In genomic region chr6:169803291-169803811, GRCh38 we compare ENCODE assay signal across 8 cellular contexts. TPM values are rescaled to one million over a fixed set of nuclear protein-coding genes. Genes with fewer than 3 reads are reported as not detected.
DNase-seq lines count a peak whose midpoint lies in the region; ATAC-seq lines count a peak whose summit lies in the region.

No MANE protein-coding gene starts in this region.

- DNase-seq in cardiac septum (ENCODE audit: low spot score) (peak; percentile 63), Right ventricle myocardium superior (no peak), KBM-7 (peak; percentile 54), COLO668 (lab: John Stamatoyannopoulos, UW; ENCODE audit: unreplicated experiment) (no peak), cerebellar cortex (ENCODE audit: low spot score) (no peak)
- DNase-seq in activated naive CD8-positive, alpha-beta T cell treated with anti-CD3 and anti-CD28 coated beads, Interleukin-2, amount 10 ng/mL, durations not matched to agents 7 days and 5 days: peak; percentile 47
- no peak for DNase-seq in stimulated activated naive CD4-positive, alpha-beta T cell treated with Interleukin-2 at 50 U/mL for 16 hours (lab: John Stamatoyannopoulos, UW)

- H3K27ac Mint-ChIP-seq in activated naive CD8-positive, alpha-beta T cell treated with anti-CD3 and anti-CD28 coated beads, Interleukin-2, amount 10 ng/mL, durations not matched to agents 7 days and 5 days: no peak overlapping the region

- peaks cover 41% of the 10 kb centered on the region for H3K4me1 Mint-ChIP-seq in activated naive CD8-positive, alpha-beta T cell treated with anti-CD3 and anti-CD28 coated beads, Interleukin-2, amount 10 ng/mL, durations not matched to agents 7 days and 5 days

- no peaks in the 10 kb centered on the region for H3K36me3 Mint-ChIP-seq in activated naive CD8-positive, alpha-beta T cell treated with anti-CD3 and anti-CD28 coated beads, Interleukin-2, amount 10 ng/mL, durations not matched to agents 7 days and 5 days

- intact Hi-C loops in cardiac septum (cut with DNase I) (no loop called here), Right ventricle myocardium superior (cut with DNase I) (no loop called here)

- POLR2A ChIA-PET in activated naive CD8-positive, alpha-beta T cell treated with anti-CD3 and anti-CD28 coated beads, Interleukin-2, amount 10 ng/mL, durations not matched to agents 7 days and 5 days (lab: Charles Lee): interaction anchor here (0.6 to 1.2 kb wide), 3 partner anchors 52 to 659 kb away, joined by 3 to 4 read pairs (median 3); partner anchors contain the start of genes DYNLT2 and ERMARD

- H3K27me3 Mint-ChIP-seq in activated naive CD8-positive, alpha-beta T cell treated with anti-CD3 and anti-CD28 coated beads, Interleukin-2, amount 10 ng/mL, durations not matched to agents 7 days and 5 days: peaks cover 56% of the 10 kb centered on the region

- in situ Hi-C loops in KBM-7 (cut with MboI; ENCODE audit: low pct_unique_long_range_greater_than_20kb, low sequenced_read_pairs): no loop called here

- no peak for ATAC-seq in Right ventricle myocardium superior (ENCODE audit: poor library complexity)
- peak; percentile 59 for ATAC-seq in activated naive CD8-positive, alpha-beta T cell treated with anti-CD3 and anti-CD28 coated beads, Interleukin-2, amount 10 ng/mL, durations not matched to agents 7 days and 5 days (ENCODE audit: low read depth)
- ATAC-seq in HG02840 (IDR thresholded peaks at IDR 0.05; ENCODE audit: low FRiP score, unreplicated experiment): no peak

- H3K9me3 Mint-ChIP-seq in activated naive CD8-positive, alpha-beta T cell treated with anti-CD3 and anti-CD28 coated beads, Interleukin-2, amount 10 ng/mL, durations not matched to agents 7 days and 5 days: peaks cover 12% of the 10 kb centered on the region

- H3K4me3 Mint-ChIP-seq in activated naive CD8-positive, alpha-beta T cell treated with anti-CD3 and anti-CD28 coated beads, Interleukin-2, amount 10 ng/mL, durations not matched to agents 7 days and 5 days: peak overlapping the region; percentile 35

RNA-seq across cellular contexts. Expression of gene ERMARD, which starts 51.9 kb away (rescaled TPM):
- 11.3 TPM for total RNA-seq in cardiac septum
- total RNA-seq in Right ventricle myocardium superior: 6.9 TPM
- total RNA-seq in activated naive CD8-positive, alpha-beta T cell treated with anti-CD3 and anti-CD28 coated beads, Interleukin-2, amount 10 ng/mL, durations not matched to agents 7 days and 5 days: 10 to 100 TPM; 33.9 to 36.4 TPM

RNA-seq across cellular contexts. Expression of gene DYNLT2, which starts 52.0 kb away (rescaled TPM):
- total RNA-seq in cardiac septum (0.83 TPM), Right ventricle myocardium superior (0.75 TPM)
- total RNA-seq in activated naive CD8-positive, alpha-beta T cell treated with anti-CD3 and anti-CD28 coated beads, Interleukin-2, amount 10 ng/mL, durations not matched to agents 7 days and 5 days: 1 to 10 TPM; 2.3 to 2.9 TPM

Comparison
In these comparisons a context has a peak if more than half of its experiments do, and no peak if none do; other contexts are left out.
1. DNase-seq: peak in cardiac septum (single experiment), KBM-7 (single experiment) and activated naive CD8-positive, alpha-beta T cell treated with anti-CD3 and anti-CD28 coated beads, Interleukin-2, amount 10 ng/mL, durations not matched to agents 7 days and 5 days (single experiment); none in Right ventricle myocardium superior (single experiment), stimulated activated naive CD4-positive, alpha-beta T cell treated with Interleukin-2 at 50 U/mL for 16 hours (single experiment), COLO668 (single experiment) and cerebellar cortex (single experiment).